9 cellular contexts compared by ENCODE assay signal in genomic region chr1:180181048-180181447, GRCh38. TPM values are rescaled to one million over a fixed set of nuclear protein-coding genes. Genes with fewer than 3 reads are reported as not detected.
DNase-seq lines count a peak whose midpoint lies in the region; ATAC-seq and TF ChIP-seq lines count a peak whose summit lies in the region.
"Had no signal": no experiment of that assay in that cellular context is flagged by ENCODE, and none has a peak within 500 bp of the region (broad histone marks: within the 10 kb centered on the region; RNA-seq: fewer than 3 reads in every experiment).

No MANE protein-coding gene starts in this region.

- no peak overlapping the region for H3K27ac Mint-ChIP-seq in Caco-2 (ENCODE audit: unreplicated experiment)
- H3K27ac Mint-ChIP-seq: T-helper 1 cell treated with Interleukin-12 subunit alpha and Interleukin-12 subunit beta and Interleukin-4 antibody, amounts not matched to agents 30 μg/mL and 1 μg/mL, for 36 hours had no signal

- BruUV-seq in Caco-2 (replicated peaks; lab: Mats Ljungman, UMichigan): no TSS peak
- no TSS peak for BruUV-seq in PC-3 (replicated peaks; lab: Mats Ljungman, UMichigan)

- H3K36me3 Mint-ChIP-seq in Caco-2 (ENCODE audit: insufficient read depth, unreplicated experiment): no peaks in the 10 kb centered on the region

- H3K27me3 Mint-ChIP-seq in Caco-2 (ENCODE audit: insufficient read depth, unreplicated experiment): no peaks in the 10 kb centered on the region

- CTCF ChIA-PET in Caco-2 (lab: Charles Lee): interaction anchor here (3.8 kb wide), 1 partner anchor 13 kb away, joined by 26 read pairs; no protein-coding TSS in a partner anchor
- CTCF ChIA-PET in PC-3 (lab: Charles Lee): interaction anchor here (0.6 kb wide), 1 partner anchor 183 kb away, joined by 3 read pairs; no protein-coding TSS in a partner anchor

- H3K4me1 Mint-ChIP-seq in Caco-2 (ENCODE audit: low read depth, unreplicated experiment): no peaks in the 10 kb centered on the region

- intact Hi-C loops in Caco-2 (cut with micrococcal nuclease; ENCODE audit: unreplicated experiment): no loop called here
- intact Hi-C loops in PC-3 (cut with micrococcal nuclease): no loop called here
- intact Hi-C loops in tibial artery (cut with DNase I; ENCODE audit: low total_unique reads): loop anchor here (10.0 kb wide), 1 partner anchor 304 kb away; no protein-coding TSS in a partner anchor

- H3K4me2 ChIP-seq in PC-3 (ENCODE audit: low read length): no peak overlapping the region

- H3K9ac ChIP-seq in PC-3 (ENCODE audit: low read length): no peak overlapping the region

- H4K20me1 ChIP-seq in PC-3 (ENCODE audit: low read length): no peaks in the 10 kb centered on the region; the same call in 1 of the 2 replicates

- H3K4me1 ChIP-seq in Caco-2 (no peaks in the 10 kb centered on the region), PC-3 (ENCODE audit: insufficient read depth, low read length) (no peaks in the 10 kb centered on the region), tibial artery (no peaks in the 10 kb centered on the region)

- no peaks in the 10 kb centered on the region for H3K9me3 ChIP-seq in Caco-2
- H3K9me3 ChIP-seq in PC-3 (ENCODE audit: low read length): no peaks in the 10 kb centered on the region
- H3K9me3 ChIP-seq in tibial artery: no peaks in the 10 kb centered on the region

- no peaks in the 10 kb centered on the region for H3K9me2 ChIP-seq in PC-3 (replicated peaks; ENCODE audit: low read length)

- H3K79me2 ChIP-seq in PC-3 (ENCODE audit: low read length): no peaks in the 10 kb centered on the region

- TF ChIP-seq CTCF in AG09309 (IDR thresholded peaks at IDR 0.05; ENCODE audit: control insufficient read depth, insufficient read depth, low read depth, low read length, missing control alignments): peak; percentile 35
- TF ChIP-seq CTCF in Caco-2 (IDR thresholded peaks at IDR 0.05; ENCODE audit: insufficient read depth in 1 of 2, low read depth in 1 of 2, low read length in 1 of 2, severe bottlenecking in 1 of 2, unreplicated experiment in 1 of 2): peak; percentile 5 to 23
- TF ChIP-seq CTCF in PC-3 (conservative IDR thresholded peaks at IDR 0.05; ENCODE audit: low read depth, low read length): peak; percentile 49
- peak; percentile 32 for TF ChIP-seq CTCF in fibroblast of pulmonary artery (IDR thresholded peaks at IDR 0.05; ENCODE audit: low read length, missing control alignments)
- peak in 1 of 2 experiments; percentile 25 for TF ChIP-seq CTCF in tibial artery (IDR thresholded peaks at IDR 0.05)
- no peak for TF ChIP-seq CTCF in omental fat pad (IDR thresholded peaks at IDR 0.05)

- H3F3A ChIP-seq in PC-3 (ENCODE audit: low read length, unreplicated experiment): no peaks in the 10 kb centered on the region

- H3K9me3 Mint-ChIP-seq in Caco-2 (ENCODE audit: unreplicated experiment): no peaks in the 10 kb centered on the region
- H3K9me3 Mint-ChIP-seq: T-helper 1 cell treated with Interleukin-12 subunit alpha and Interleukin-12 subunit beta and Interleukin-4 antibody, amounts not matched to agents 30 μg/mL and 1 μg/mL, for 36 hours had no signal

- ATAC-seq in PC-3 (no peak), GM19452 (IDR thresholded peaks at IDR 0.05; ENCODE audit: unreplicated experiment) (no peak), omental fat pad (ENCODE audit: low FRiP score) (no peak)

- H3K27me3 ChIP-seq in Caco-2 (replicated peaks; ENCODE audit: control insufficient read depth, insufficient read depth, low read length) (no peaks in the 10 kb centered on the region), PC-3 (ENCODE audit: low read length) (no peaks in the 10 kb centered on the region), tibial artery (no peaks in the 10 kb centered on the region)

- DNase-seq in AG09309 (ENCODE audit: low read depth): no peak
- DNase-seq in Caco-2: peak in 1 of 2 experiments; percentile 28
- DNase-seq in PC-3: peak; percentile 18
- peak; percentile 23 for DNase-seq in fibroblast of pulmonary artery (ENCODE audit: low read depth)
- no peak for DNase-seq in tibial artery
- DNase-seq in omental fat pad (ENCODE audit: low spot score): no peak
- DNase-seq in epidermal melanocyte (ENCODE audit: insufficient read length, low spot score): no peak

- no peaks in the 10 kb centered on the region for H3K36me3 ChIP-seq in Caco-2 (ENCODE audit: control insufficient read depth, insufficient read depth, low read length)
- peaks cover 48% of the 10 kb centered on the region for H3K36me3 ChIP-seq in PC-3 (ENCODE audit: low read depth, low read length)
- peaks cover 13 to 63% (median 36%) of the 10 kb centered on the region in 3 donors for H3K36me3 ChIP-seq in tibial artery

- no peak overlapping the region for H3K4me3 Mint-ChIP-seq in Caco-2 (ENCODE audit: unreplicated experiment)
- H3K4me3 Mint-ChIP-seq: T-helper 1 cell treated with Interleukin-12 subunit alpha and Interleukin-12 subunit beta and Interleukin-4 antibody, amounts not matched to agents 30 μg/mL and 1 μg/mL, for 36 hours had no signal

- H2AFZ ChIP-seq in PC-3 (ENCODE audit: low read length): no peak overlapping the region

- POLR2A ChIA-PET in Caco-2 (lab: Charles Lee): no interaction called here
- POLR2A ChIA-PET in PC-3 (lab: Charles Lee; ENCODE audit: unreplicated experiment): no interaction called here

- H3K27ac ChIP-seq in PC-3 (ENCODE audit: low read length) (no peak overlapping the region), tibial artery (no peak overlapping the region)

- H3K4me3 ChIP-seq in AG09309 (ENCODE audit: control insufficient read depth, low read depth, low read length): no peak overlapping the region
- no peak overlapping the region for H3K4me3 ChIP-seq in Caco-2 (ENCODE audit: low read depth, low read length)
- H3K4me3 ChIP-seq in PC-3 (ENCODE audit: low read length): no peak overlapping the region
- H3K4me3 ChIP-seq in fibroblast of pulmonary artery (replicated peaks; ENCODE audit: low read depth, low read length): no peak overlapping the region
- H3K4me3 ChIP-seq in tibial artery: no peak overlapping the region

RNA-seq across cellular contexts. Expression of gene QSOX1, which starts 26.4 kb away (rescaled TPM):
- 12.1 and 17.0 TPM in 2 replicates for total RNA-seq in Caco-2 (2022)
- total RNA-seq in PC-3 (2014; rRNA removed): 192 and 237 TPM in 2 replicates
- total RNA-seq in omental fat pad: 100 to 1,000 TPM in 1 of 4 donors, 10 to 100 TPM in 3; 90.1 to 130 (median 98.4) TPM

RNA-seq across cellular contexts. Expression of gene LHX4, which starts 49.0 kb away (rescaled TPM):
- total RNA-seq in Caco-2 (2022) (0.16 and 0.19 TPM in 2 replicates), PC-3 (2014; rRNA removed) (0.04 TPM in 1 of 2 replicates, not detected in the other), omental fat pad (under 1 TPM in 2 of 4 donors, not detected in 2; 0.16 to 0.28 TPM)

Comparison
In these comparisons a context has a peak if more than half of its experiments do, and no peak if none do; other contexts are left out.
1. DNase-seq: peak in PC-3 (single experiment) and fibroblast of pulmonary artery (single experiment); none in AG09309 (single experiment), tibial artery (0 of 2), omental fat pad (single experiment) and epidermal melanocyte (single experiment).
2. CTCF ChIP-seq: peak in AG09309 (single experiment), Caco-2 (2 of 2), PC-3 (single experiment) and fibroblast of pulmonary artery (single experiment); none in omental fat pad (0 of 3).